In the genomic region with DNA sequence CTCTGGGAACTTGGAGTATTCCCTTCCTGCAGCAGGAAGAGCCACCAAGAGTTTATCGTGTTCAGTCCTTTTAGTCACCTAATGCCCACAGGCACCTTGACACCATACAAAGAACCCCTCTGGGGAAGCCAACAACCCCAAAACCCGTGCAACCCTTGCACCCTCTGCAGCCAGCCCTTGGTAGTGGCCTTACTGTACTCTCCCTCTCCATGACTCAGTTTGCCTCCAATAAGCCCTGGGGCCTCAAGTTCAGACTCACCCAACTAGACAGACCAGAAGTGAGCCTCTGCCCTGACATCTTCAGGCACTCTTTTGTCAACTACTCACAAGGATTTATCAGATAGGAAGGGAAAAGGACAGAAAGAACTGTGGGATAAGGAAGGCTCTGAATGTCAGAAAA, we compare ENCODE assay signal across 2 cellular contexts.
TF ChIP-seq lines count a peak whose summit lies in the region.

No MANE protein-coding gene starts in this region.

TF ChIP-seq in HCT116, 20 proteins besides CTCF, POLR2A, EP300 and RAD21:
- TF ChIP-seq CEBPB (IDR thresholded peaks at IDR 0.05; ENCODE audit: low read depth), result no peak
- no peak for TF ChIP-seq TCF7L2 (IDR thresholded peaks at IDR 0.05; ENCODE audit: borderline replicate concordance, extremely low read depth, insufficient read depth, insufficient read length)
- TF ChIP-seq, protein P1, sequence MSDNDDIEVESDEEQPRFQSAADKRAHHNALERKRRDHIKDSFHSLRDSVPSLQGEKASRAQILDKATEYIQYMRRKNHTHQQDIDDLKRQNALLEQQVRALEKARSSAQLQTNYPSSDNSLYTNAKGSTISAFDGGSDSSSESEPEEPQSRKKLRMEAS (IDR thresholded peaks at IDR 0.05), result no peak
- no peak for TF ChIP-seq ZFX (IDR thresholded peaks at IDR 0.05)
TF ChIP-seq in HCT116: peak in this region for 0.

TF ChIP-seq in K562, 482 proteins besides CTCF, POLR2A, EP300 and RAD21:
- TF ChIP-seq TAF7 (tag; IDR thresholded peaks at IDR 0.05) (no peak), KLF6 (CRISPR knock-in tag; IDR thresholded peaks at IDR 0.05; ENCODE audit: borderline replicate concordance) (no peak), ZNF274 (IDR thresholded peaks at IDR 0.05; ENCODE audit: borderline replicate concordance, low read depth, low read length) (no peak), SRF (CRISPR knock-in tag; IDR thresholded peaks at IDR 0.05) (no peak), EGR1 (conservative IDR thresholded peaks at IDR 0.05) (no peak), ZBED1 (IDR thresholded peaks at IDR 0.05) (no peak), HMG20A (CRISPR knock-in tag; conservative IDR thresholded peaks at IDR 0.05) (no peak), ZNF589 (CRISPR knock-in tag; IDR thresholded peaks at IDR 0.05; ENCODE audit: low read depth) (no peak), KAT7 (CRISPR knock-in tag; IDR thresholded peaks at IDR 0.05; ENCODE audit: borderline replicate concordance) (no peak), PURB (CRISPR knock-in tag; IDR thresholded peaks at IDR 0.05; ENCODE audit: low read depth) (no peak), SMARCB1 (IDR thresholded peaks at IDR 0.05; ENCODE audit: insufficient read length, low read depth) (no peak), CHD1 (IDR thresholded peaks at IDR 0.05; ENCODE audit: low read length) (no peak), TBP (optimal IDR thresholded peaks at IDR 0.05; ENCODE audit: low read depth, low read length) (no peak), ARHGAP35 (IDR thresholded peaks at IDR 0.05; ENCODE audit: partially characterized antibody) (no peak)
- TF ChIP-seq, protein P2, sequence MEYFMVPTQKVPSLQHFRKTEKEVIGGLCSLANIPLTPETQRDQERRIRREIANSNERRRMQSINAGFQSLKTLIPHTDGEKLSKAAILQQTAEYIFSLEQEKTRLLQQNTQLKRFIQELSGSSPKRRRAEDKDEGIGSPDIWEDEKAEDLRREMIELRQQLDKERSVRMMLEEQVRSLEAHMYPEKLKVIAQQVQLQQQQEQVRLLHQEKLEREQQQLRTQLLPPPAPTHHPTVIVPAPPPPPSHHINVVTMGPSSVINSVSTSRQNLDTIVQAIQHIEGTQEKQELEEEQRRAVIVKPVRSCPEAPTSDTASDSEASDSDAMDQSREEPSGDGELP (CRISPR knock-in tag; IDR thresholded peaks at IDR 0.05; ENCODE audit: borderline replicate concordance), result no peak
- TF ChIP-seq, protein P3, sequence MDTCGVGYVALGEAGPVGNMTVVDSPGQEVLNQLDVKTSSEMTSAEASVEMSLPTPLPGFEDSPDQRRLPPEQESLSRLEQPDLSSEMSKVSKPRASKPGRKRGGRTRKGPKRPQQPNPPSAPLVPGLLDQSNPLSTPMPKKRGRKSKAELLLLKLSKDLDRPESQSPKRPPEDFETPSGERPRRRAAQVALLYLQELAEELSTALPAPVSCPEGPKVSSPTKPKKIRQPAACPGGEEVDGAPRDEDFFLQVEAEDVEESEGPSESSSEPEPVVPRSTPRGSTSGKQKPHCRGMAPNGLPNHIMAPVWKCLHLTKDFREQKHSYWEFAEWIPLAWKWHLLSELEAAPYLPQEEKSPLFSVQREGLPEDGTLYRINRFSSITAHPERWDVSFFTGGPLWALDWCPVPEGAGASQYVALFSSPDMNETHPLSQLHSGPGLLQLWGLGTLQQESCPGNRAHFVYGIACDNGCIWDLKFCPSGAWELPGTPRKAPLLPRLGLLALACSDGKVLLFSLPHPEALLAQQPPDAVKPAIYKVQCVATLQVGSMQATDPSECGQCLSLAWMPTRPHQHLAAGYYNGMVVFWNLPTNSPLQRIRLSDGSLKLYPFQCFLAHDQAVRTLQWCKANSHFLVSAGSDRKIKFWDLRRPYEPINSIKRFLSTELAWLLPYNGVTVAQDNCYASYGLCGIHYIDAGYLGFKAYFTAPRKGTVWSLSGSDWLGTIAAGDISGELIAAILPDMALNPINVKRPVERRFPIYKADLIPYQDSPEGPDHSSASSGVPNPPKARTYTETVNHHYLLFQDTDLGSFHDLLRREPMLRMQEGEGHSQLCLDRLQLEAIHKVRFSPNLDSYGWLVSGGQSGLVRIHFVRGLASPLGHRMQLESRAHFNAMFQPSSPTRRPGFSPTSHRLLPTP (IDR thresholded peaks at IDR 0.05; ENCODE audit: borderline replicate concordance, extremely low read depth, insufficient read length), result no peak
- TF ChIP-seq, protein P4, sequence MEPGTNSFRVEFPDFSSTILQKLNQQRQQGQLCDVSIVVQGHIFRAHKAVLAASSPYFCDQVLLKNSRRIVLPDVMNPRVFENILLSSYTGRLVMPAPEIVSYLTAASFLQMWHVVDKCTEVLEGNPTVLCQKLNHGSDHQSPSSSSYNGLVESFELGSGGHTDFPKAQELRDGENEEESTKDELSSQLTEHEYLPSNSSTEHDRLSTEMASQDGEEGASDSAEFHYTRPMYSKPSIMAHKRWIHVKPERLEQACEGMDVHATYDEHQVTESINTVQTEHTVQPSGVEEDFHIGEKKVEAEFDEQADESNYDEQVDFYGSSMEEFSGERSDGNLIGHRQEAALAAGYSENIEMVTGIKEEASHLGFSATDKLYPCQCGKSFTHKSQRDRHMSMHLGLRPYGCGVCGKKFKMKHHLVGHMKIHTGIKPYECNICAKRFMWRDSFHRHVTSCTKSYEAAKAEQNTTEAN (CRISPR knock-in tag; IDR thresholded peaks at IDR 0.05), result no peak
- TF ChIP-seq, protein P5, sequence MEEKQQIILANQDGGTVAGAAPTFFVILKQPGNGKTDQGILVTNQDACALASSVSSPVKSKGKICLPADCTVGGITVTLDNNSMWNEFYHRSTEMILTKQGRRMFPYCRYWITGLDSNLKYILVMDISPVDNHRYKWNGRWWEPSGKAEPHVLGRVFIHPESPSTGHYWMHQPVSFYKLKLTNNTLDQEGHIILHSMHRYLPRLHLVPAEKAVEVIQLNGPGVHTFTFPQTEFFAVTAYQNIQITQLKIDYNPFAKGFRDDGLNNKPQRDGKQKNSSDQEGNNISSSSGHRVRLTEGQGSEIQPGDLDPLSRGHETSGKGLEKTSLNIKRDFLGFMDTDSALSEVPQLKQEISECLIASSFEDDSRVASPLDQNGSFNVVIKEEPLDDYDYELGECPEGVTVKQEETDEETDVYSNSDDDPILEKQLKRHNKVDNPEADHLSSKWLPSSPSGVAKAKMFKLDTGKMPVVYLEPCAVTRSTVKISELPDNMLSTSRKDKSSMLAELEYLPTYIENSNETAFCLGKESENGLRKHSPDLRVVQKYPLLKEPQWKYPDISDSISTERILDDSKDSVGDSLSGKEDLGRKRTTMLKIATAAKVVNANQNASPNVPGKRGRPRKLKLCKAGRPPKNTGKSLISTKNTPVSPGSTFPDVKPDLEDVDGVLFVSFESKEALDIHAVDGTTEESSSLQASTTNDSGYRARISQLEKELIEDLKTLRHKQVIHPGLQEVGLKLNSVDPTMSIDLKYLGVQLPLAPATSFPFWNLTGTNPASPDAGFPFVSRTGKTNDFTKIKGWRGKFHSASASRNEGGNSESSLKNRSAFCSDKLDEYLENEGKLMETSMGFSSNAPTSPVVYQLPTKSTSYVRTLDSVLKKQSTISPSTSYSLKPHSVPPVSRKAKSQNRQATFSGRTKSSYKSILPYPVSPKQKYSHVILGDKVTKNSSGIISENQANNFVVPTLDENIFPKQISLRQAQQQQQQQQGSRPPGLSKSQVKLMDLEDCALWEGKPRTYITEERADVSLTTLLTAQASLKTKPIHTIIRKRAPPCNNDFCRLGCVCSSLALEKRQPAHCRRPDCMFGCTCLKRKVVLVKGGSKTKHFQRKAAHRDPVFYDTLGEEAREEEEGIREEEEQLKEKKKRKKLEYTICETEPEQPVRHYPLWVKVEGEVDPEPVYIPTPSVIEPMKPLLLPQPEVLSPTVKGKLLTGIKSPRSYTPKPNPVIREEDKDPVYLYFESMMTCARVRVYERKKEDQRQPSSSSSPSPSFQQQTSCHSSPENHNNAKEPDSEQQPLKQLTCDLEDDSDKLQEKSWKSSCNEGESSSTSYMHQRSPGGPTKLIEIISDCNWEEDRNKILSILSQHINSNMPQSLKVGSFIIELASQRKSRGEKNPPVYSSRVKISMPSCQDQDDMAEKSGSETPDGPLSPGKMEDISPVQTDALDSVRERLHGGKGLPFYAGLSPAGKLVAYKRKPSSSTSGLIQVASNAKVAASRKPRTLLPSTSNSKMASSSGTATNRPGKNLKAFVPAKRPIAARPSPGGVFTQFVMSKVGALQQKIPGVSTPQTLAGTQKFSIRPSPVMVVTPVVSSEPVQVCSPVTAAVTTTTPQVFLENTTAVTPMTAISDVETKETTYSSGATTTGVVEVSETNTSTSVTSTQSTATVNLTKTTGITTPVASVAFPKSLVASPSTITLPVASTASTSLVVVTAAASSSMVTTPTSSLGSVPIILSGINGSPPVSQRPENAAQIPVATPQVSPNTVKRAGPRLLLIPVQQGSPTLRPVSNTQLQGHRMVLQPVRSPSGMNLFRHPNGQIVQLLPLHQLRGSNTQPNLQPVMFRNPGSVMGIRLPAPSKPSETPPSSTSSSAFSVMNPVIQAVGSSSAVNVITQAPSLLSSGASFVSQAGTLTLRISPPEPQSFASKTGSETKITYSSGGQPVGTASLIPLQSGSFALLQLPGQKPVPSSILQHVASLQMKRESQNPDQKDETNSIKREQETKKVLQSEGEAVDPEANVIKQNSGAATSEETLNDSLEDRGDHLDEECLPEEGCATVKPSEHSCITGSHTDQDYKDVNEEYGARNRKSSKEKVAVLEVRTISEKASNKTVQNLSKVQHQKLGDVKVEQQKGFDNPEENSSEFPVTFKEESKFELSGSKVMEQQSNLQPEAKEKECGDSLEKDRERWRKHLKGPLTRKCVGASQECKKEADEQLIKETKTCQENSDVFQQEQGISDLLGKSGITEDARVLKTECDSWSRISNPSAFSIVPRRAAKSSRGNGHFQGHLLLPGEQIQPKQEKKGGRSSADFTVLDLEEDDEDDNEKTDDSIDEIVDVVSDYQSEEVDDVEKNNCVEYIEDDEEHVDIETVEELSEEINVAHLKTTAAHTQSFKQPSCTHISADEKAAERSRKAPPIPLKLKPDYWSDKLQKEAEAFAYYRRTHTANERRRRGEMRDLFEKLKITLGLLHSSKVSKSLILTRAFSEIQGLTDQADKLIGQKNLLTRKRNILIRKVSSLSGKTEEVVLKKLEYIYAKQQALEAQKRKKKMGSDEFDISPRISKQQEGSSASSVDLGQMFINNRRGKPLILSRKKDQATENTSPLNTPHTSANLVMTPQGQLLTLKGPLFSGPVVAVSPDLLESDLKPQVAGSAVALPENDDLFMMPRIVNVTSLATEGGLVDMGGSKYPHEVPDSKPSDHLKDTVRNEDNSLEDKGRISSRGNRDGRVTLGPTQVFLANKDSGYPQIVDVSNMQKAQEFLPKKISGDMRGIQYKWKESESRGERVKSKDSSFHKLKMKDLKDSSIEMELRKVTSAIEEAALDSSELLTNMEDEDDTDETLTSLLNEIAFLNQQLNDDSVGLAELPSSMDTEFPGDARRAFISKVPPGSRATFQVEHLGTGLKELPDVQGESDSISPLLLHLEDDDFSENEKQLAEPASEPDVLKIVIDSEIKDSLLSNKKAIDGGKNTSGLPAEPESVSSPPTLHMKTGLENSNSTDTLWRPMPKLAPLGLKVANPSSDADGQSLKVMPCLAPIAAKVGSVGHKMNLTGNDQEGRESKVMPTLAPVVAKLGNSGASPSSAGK (IDR thresholded peaks at IDR 0.05), result no peak
